In genomic region chr11:96817488-96817887, GRCh38 we compare ENCODE assay signal across 22 cellular contexts.
DNase-seq lines count a peak whose midpoint lies in the region; ATAC-seq, FAIRE-seq and TF ChIP-seq lines count a peak whose summit lies in the region.
"Had no signal": no experiment of that assay in that cellular context is flagged by ENCODE, and none has a peak within 500 bp of the region (broad histone marks: within the 10 kb centered on the region; RNA-seq: fewer than 3 reads in every experiment).

No MANE protein-coding gene starts in this region.

- DNase-seq in EL: peak; percentile 0
- DNase-seq in RKO (ENCODE audit: low spot score): peak; percentile 15
- DNase-seq in K562 (ENCODE audit: extremely low read depth in 1 of 4, low spot score in 3 of 4): peak; percentile 9 to 75 (median 36)
- DNase-seq in mesothelial cell of epicardium (ENCODE audit: low spot score in 2 of 2, unreplicated experiment in 2 of 2): no peak
- DNase-seq in NCI-H526 treated with DMSO at 0.1 percent for 48 hours (lab: John Stamatoyannopoulos, UW): no peak
- DNase-seq in activated CD4-positive, alpha-beta T cell treated with anti-CD3 and anti-CD28 coated beads, Interleukin-2, amount 50 U/mL, for 4 hours: no peak
- no peak for DNase-seq in NCI-H2081 (lab: John Stamatoyannopoulos, UW)
- no peak for DNase-seq in RPMI8226
- DNase-seq: activated naive CD8-positive, alpha-beta T cell treated with anti-CD3 and anti-CD28 coated beads, Interleukin-2, amount 50 U/mL, for 24 hours; DMS153; effector memory CD4-positive, alpha-beta T cell; kidney; mesendoderm; NCI-H2029; NCI-H526; nephron progenitor cell; stimulated activated naive CD4-positive, alpha-beta T cell had no signal

- 0% methylated on average over 2 of the region's 2 CpGs for WGBS in K562 (ENCODE audit: insufficient coverage, low coverage, missing lambda C conversion rate)

- no peak overlapping the region for H2AFZ ChIP-seq in K562 (ENCODE audit: low read depth, low read length)

- no peak overlapping the region for H3K4me3 Mint-ChIP-seq in mesothelial cell of epicardium
- H3K4me3 Mint-ChIP-seq: activated naive CD8-positive, alpha-beta T cell treated with anti-CD3 and anti-CD28 coated beads, Interleukin-2, amount 50 U/mL, for 24 hours; CD14-positive monocyte; central memory CD8-positive, alpha-beta T cell; nephron progenitor cell; type B pancreatic cell had no signal

- CTCF ChIA-PET in K562 (lab: Yijun Ruan, JAX; ENCODE audit: low intra/inter-chr PET ratio): no interaction called here

- 0 out of 2 replicates have a peak, but pooled peaks cover 5% of the 10 kb centered on the region for H4K20me1 ChIP-seq in K562 (replicated peaks; ENCODE audit: control insufficient read depth, insufficient read depth, low read length)

- no peak for TF ChIP-seq CTCF in K562 (IDR thresholded peaks at IDR 0.05 in 2 of 3, conservative IDR thresholded peaks at IDR 0.05 in 1 of 3; ENCODE audit: insufficient read depth in 2 of 3, low read depth in 1 of 3, low read length in 3 of 3)
- TF ChIP-seq CTCF in mesothelial cell of epicardium (IDR thresholded peaks at IDR 0.05; ENCODE audit: unreplicated experiment): no peak

- H3K27ac ChIP-seq in K562 (ENCODE audit: extremely low read depth, low read depth, low read length): no peak overlapping the region
- H3K27ac ChIP-seq: right atrium auricular region, SJSA1 had no signal

- no TSS peak for BruUV-seq in K562 (replicated peaks; lab: Mats Ljungman, UMichigan)

- H3K9me1 ChIP-seq in K562 (ENCODE audit: control insufficient read depth, insufficient read depth, low read length): no peaks in the 10 kb centered on the region

- H3K9me3 Mint-ChIP-seq in mesothelial cell of epicardium: peaks cover 15% of the 10 kb centered on the region
- H3K9me3 Mint-ChIP-seq: type B pancreatic cell had no signal

- intact Hi-C loops in K562 (cut with micrococcal nuclease): loop anchor here (5.0 kb wide), 1 partner anchor 355 kb away; no protein-coding TSS in a partner anchor

- no peak for FAIRE-seq in K562 (lab: Jason Lieb, UNC)
- FAIRE-seq: kidney had no signal

- no peaks in the 10 kb centered on the region for H3K9me3 ChIP-seq in K562 (replicated peaks; ENCODE audit: control insufficient read depth, insufficient read depth, low read depth, low read length)
- H3K9me3 ChIP-seq: right atrium auricular region, SJSA1 had no signal

- H3K79me2 ChIP-seq in K562 (ENCODE audit: control insufficient read depth, insufficient read depth, low read length): no peaks in the 10 kb centered on the region

- H3K36me3 ChIP-seq in K562 (ENCODE audit: control insufficient read depth, insufficient read depth, low read length): no peaks in the 10 kb centered on the region
- H3K36me3 ChIP-seq: right atrium auricular region, SJSA1 had no signal

- H3K9ac ChIP-seq in K562 (ENCODE audit: insufficient read depth in 1 of 2, low read depth in 2 of 2, low read length in 2 of 2): no peak overlapping the region

- no peaks in the 10 kb centered on the region for H3K27me3 ChIP-seq in K562 (ENCODE audit: control insufficient read depth in 2 of 2, insufficient read depth in 2 of 2, low read length in 2 of 2)
- H3K27me3 ChIP-seq: right atrium auricular region, SJSA1 had no signal

- peaks cover 0 to 11% of the 10 kb centered on the region in 2 experiments; a peak in 3 of 5 replicates for H3K4me1 ChIP-seq in K562 (replicated peaks in 1 of 2; ENCODE audit: control insufficient read depth in 2 of 2, insufficient read depth in 2 of 2, low read length in 2 of 2)
- H3K4me1 ChIP-seq: right atrium auricular region, SJSA1 had no signal

- peak overlapping the region; percentile 70 for H3K27ac Mint-ChIP-seq in mesothelial cell of epicardium
- H3K27ac Mint-ChIP-seq: activated naive CD8-positive, alpha-beta T cell treated with anti-CD3 and anti-CD28 coated beads, Interleukin-2, amount 50 U/mL, for 24 hours; CD14-positive monocyte; nephron progenitor cell; type B pancreatic cell had no signal

- peaks cover 3% of the 10 kb centered on the region for H3K27me3 Mint-ChIP-seq in mesothelial cell of epicardium (ENCODE audit: low read depth)
- H3K27me3 Mint-ChIP-seq: activated naive CD8-positive, alpha-beta T cell treated with anti-CD3 and anti-CD28 coated beads, Interleukin-2, amount 50 U/mL, for 24 hours; central memory CD8-positive, alpha-beta T cell had no signal

- no peak for TF ChIP-seq POLR2A in K562 (conservative IDR thresholded peaks at IDR 0.05)

- ATAC-seq in K562: peak; percentile 88
- ATAC-seq: activated naive CD8-positive, alpha-beta T cell treated with anti-CD3 and anti-CD28 coated beads, Interleukin-2, amount 50 U/mL, for 24 hours had no signal

- peak; percentile 97 for TF ChIP-seq EP300 in K562 (IDR thresholded peaks at IDR 0.05; ENCODE audit: low read length)

- peak; percentile 11 to 27; a peak in 2 of 4 replicates for TF ChIP-seq RAD21 in K562 (CRISPR knock-in tag; conservative IDR thresholded peaks at IDR 0.05 in 1 of 2, IDR thresholded peaks at IDR 0.05 in 1 of 2)

- in situ Hi-C loops in K562 (cut with MboI): no loop called here

- peaks cover 41% of the 10 kb centered on the region for H3K4me1 Mint-ChIP-seq in mesothelial cell of epicardium
- H3K4me1 Mint-ChIP-seq: activated naive CD8-positive, alpha-beta T cell treated with anti-CD3 and anti-CD28 coated beads, Interleukin-2, amount 50 U/mL, for 24 hours; CD14-positive monocyte; central memory CD8-positive, alpha-beta T cell; nephron progenitor cell had no signal

- H3K4me2 ChIP-seq in K562 (ENCODE audit: insufficient read depth, low read length): no peak overlapping the region

- POLR2A ChIA-PET in K562 (lab: Yijun Ruan, JAX): interaction anchor here (0.5 to 0.6 kb wide), 2 partner anchors 121 to 1361 kb away, joined by 3 read pairs; no protein-coding TSS in a partner anchor

- H3K4me3 ChIP-seq in K562: no peak overlapping the region
- H3K4me3 ChIP-seq: right atrium auricular region, SJSA1 had no signal

- H3K36me3 Mint-ChIP-seq in mesothelial cell of epicardium: peaks cover 2% of the 10 kb centered on the region
- H3K36me3 Mint-ChIP-seq: CD14-positive monocyte, type B pancreatic cell had no signal

TF ChIP-seq in K562, 482 proteins besides CTCF, POLR2A, EP300 and RAD21 (continues in another document):
- TF ChIP-seq USF2 (CRISPR knock-in tag; IDR thresholded peaks at IDR 0.05) (no peak), SAP30 (IDR thresholded peaks at IDR 0.05; ENCODE audit: borderline replicate concordance, insufficient read depth, low read depth, low read length, poor library complexity, severe bottlenecking) (no peak), ZNF232 (CRISPR knock-in tag; IDR thresholded peaks at IDR 0.05) (no peak), FOXM1 (IDR thresholded peaks at IDR 0.05; ENCODE audit: low read depth) (peak; percentile 77), FOXM1 (CRISPR knock-in tag; IDR thresholded peaks at IDR 0.05; ENCODE audit: low read depth) (no peak), POLR2AphosphoS2 (IDR thresholded peaks at IDR 0.05; ENCODE audit: low read length) (no peak), MTF1 (CRISPR knock-in tag; IDR thresholded peaks at IDR 0.05; ENCODE audit: borderline replicate concordance) (no peak), RNF219 (CRISPR knock-in tag; IDR thresholded peaks at IDR 0.05) (no peak), ZFP36 (IDR thresholded peaks at IDR 0.05; ENCODE audit: low read depth, low read length, partially characterized antibody) (no peak), ATF7 (IDR thresholded peaks at IDR 0.05) (peak; percentile 79), FOXA3 (CRISPR knock-in tag; conservative IDR thresholded peaks at IDR 0.05 in 1 of 2, IDR thresholded peaks at IDR 0.05 in 1 of 2) (no peak), MCM2 (IDR thresholded peaks at IDR 0.05; ENCODE audit: low read depth) (no peak), ZNF512 (tag; IDR thresholded peaks at IDR 0.05) (no peak), SIN3A (IDR thresholded peaks at IDR 0.05; ENCODE audit: borderline replicate concordance in 2 of 2, control insufficient read depth in 1 of 2, low read depth in 2 of 2, low read length in 2 of 2) (no peak), HMG20A (CRISPR knock-in tag; conservative IDR thresholded peaks at IDR 0.05) (0 out of 2 replicates have a peak, but pooled peaks have one; percentile 33)

Comparison
In these comparisons a context has a peak if more than half of its experiments do, and no peak if none do; other contexts are left out.
1. DNase-seq: peak in EL (single experiment), RKO (single experiment) and K562 (4 of 4); none in mesothelial cell of epicardium (0 of 2), NCI-H526 treated with DMSO at 0.1 percent for 48 hours (single experiment), activated CD4-positive, alpha-beta T cell treated with anti-CD3 and anti-CD28 coated beads, Interleukin-2, amount 50 U/mL, for 4 hours (0 of 2), NCI-H2081 (0 of 2) and RPMI8226 (single experiment).